Comparison of ENCODE assay signal across 11 cellular contexts in genomic region chr4:2795558-2796260, GRCh38. TPM values are rescaled to one million over a fixed set of nuclear protein-coding genes. Genes with fewer than 3 reads are reported as not detected.
A peak's percentile ranks its signal among the peaks of the same experiment; 100 is the strongest.
DNase-seq lines count a peak whose midpoint lies in the region; ATAC-seq and FAIRE-seq lines count a peak whose summit lies in the region.
"Had no signal": no experiment of that assay in that cellular context is flagged by ENCODE, and none has a peak within 500 bp of the region (broad histone marks: within the 10 kb centered on the region; RNA-seq: fewer than 3 reads in every experiment).

No MANE protein-coding gene starts in this region.

- no peak for ATAC-seq in stimulated activated naive CD8-positive, alpha-beta T cell treated with anti-CD3 and anti-CD28 coated beads, Interleukin-15, amount 100 ng/mL, for 72 hours
- ATAC-seq: stimulated activated naive B cell treated with anti-CD40 and anti-IgM and Interleukin-4, amounts not matched to agents 10 μg/mL and 1 μg/mL and 100 μg/mL, for 72 hours had no signal

- H3K4me3 Mint-ChIP-seq in stimulated activated naive CD8-positive, alpha-beta T cell treated with anti-CD3 and anti-CD28 coated beads, Interleukin-15, amount 100 ng/mL, for 72 hours: no peak overlapping the region

- H3K9me3 ChIP-seq in small intestine (ENCODE audit: control insufficient read depth, low read depth): no peaks in the 10 kb centered on the region

- no peak overlapping the region for H3K4me3 ChIP-seq in small intestine (ENCODE audit: low read depth in 1 of 2, low read length in 2 of 2)

- no peaks in the 10 kb centered on the region for H3K36me3 ChIP-seq in small intestine (ENCODE audit: control insufficient read depth in 2 of 2, insufficient read depth in 2 of 2, low read length in 2 of 2)

- H3K27ac Mint-ChIP-seq in stimulated activated naive CD8-positive, alpha-beta T cell treated with anti-CD3 and anti-CD28 coated beads, Interleukin-15, amount 100 ng/mL, for 72 hours: no peak overlapping the region
- H3K27ac Mint-ChIP-seq: stimulated activated naive B cell treated with anti-CD40 and anti-IgM and Interleukin-4, amounts not matched to agents 10 μg/mL and 1 μg/mL and 100 μg/mL, for 72 hours had no signal

- WGBS in small intestine, 3 donors: 69 to 83% (median 77%) methylated on average over 24 of the region's 24 CpGs

- DNase-seq in HT-29 (ENCODE audit: low spot score): peak; percentile 41
- peak; percentile 6 for DNase-seq in astrocyte of the hippocampus (ENCODE audit: low read depth, low spot score)
- DNase-seq in kidney tubule cell (ENCODE audit: low spot score): peak; percentile 42
- DNase-seq in small intestine: no peak
- no peak for DNase-seq in COLO668 (lab: John Stamatoyannopoulos, UW; ENCODE audit: unreplicated experiment)
- DNase-seq in DMS153 (lab: John Stamatoyannopoulos, UW): no peak
- DNase-seq in stimulated activated naive CD8-positive, alpha-beta T cell treated with anti-CD3 and anti-CD28 coated beads, Interleukin-15, amount 100 ng/mL, for 72 hours: no peak
- DNase-seq in NCI-H526 treated with DMSO at 0.1 percent for 48 hours (lab: John Stamatoyannopoulos, UW): no peak
- DNase-seq: NCI-H774; stimulated activated naive B cell treated with anti-CD40 and anti-IgM and Interleukin-4, amounts not matched to agents 10 μg/mL and 1 μg/mL and 100 μg/mL, for 72 hours; T-helper 9 cell had no signal

- H3K27me3 ChIP-seq in small intestine (ENCODE audit: control insufficient read depth in 2 of 2, insufficient read depth in 2 of 2, low read length in 2 of 2): no peaks in the 10 kb centered on the region

- no peaks in the 10 kb centered on the region for H3K27me3 Mint-ChIP-seq in stimulated activated naive CD8-positive, alpha-beta T cell treated with anti-CD3 and anti-CD28 coated beads, Interleukin-15, amount 100 ng/mL, for 72 hours
- H3K27me3 Mint-ChIP-seq: stimulated activated naive B cell treated with anti-CD40 and anti-IgM and Interleukin-4, amounts not matched to agents 10 μg/mL and 1 μg/mL and 100 μg/mL, for 72 hours had no signal

- H3K4me1 ChIP-seq in small intestine (ENCODE audit: control insufficient read depth in 2 of 2, insufficient read depth in 1 of 2, low read depth in 1 of 2, low read length in 1 of 2): peaks cover 12 to 34% of the 10 kb centered on the region in 2 donors

- H3K9me3 Mint-ChIP-seq in stimulated activated naive CD8-positive, alpha-beta T cell treated with anti-CD3 and anti-CD28 coated beads, Interleukin-15, amount 100 ng/mL, for 72 hours: no peaks in the 10 kb centered on the region
- H3K9me3 Mint-ChIP-seq: stimulated activated naive B cell treated with anti-CD40 and anti-IgM and Interleukin-4, amounts not matched to agents 10 μg/mL and 1 μg/mL and 100 μg/mL, for 72 hours had no signal

- FAIRE-seq in small intestine (lab: Jason Lieb, UNC): no peak

- peaks cover 83% of the 10 kb centered on the region for H3K4me1 Mint-ChIP-seq in stimulated activated naive CD8-positive, alpha-beta T cell treated with anti-CD3 and anti-CD28 coated beads, Interleukin-15, amount 100 ng/mL, for 72 hours

- peak overlapping the region; percentile 34 to 75 for H3K27ac ChIP-seq in small intestine (ENCODE audit: low read depth in 1 of 2, low read length in 1 of 2)

RNA-seq across cellular contexts. Expression of gene SH3BP2, which starts 2.8 kb away (rescaled TPM):
- 122 and 166 TPM in 2 replicates for total RNA-seq in HT-29 (2014; rRNA removed; shearing (Covaris generic))
- 10 to 100 TPM in 2 of 3 donors, 1 to 10 TPM in 1; 8.9 to 33.7 (median 13.4) TPM for polyA plus RNA-seq in small intestine

RNA-seq across cellular contexts. Expression of gene TNIP2, which starts 39.6 kb away (rescaled TPM):
- total RNA-seq in HT-29 (2014; rRNA removed; shearing (Covaris generic)): 99.9 and 119 TPM in 2 replicates
- 100 to 1,000 TPM in 1 of 3 donors, 10 to 100 TPM in 2; 50.8 to 109 (median 69.7) TPM for polyA plus RNA-seq in small intestine

RNA-seq across cellular contexts. Expression of gene ADD1, which starts 47.9 kb away (rescaled TPM):
- 125 and 167 TPM in 2 replicates for total RNA-seq in HT-29 (2014; rRNA removed; shearing (Covaris generic))
- polyA plus RNA-seq in small intestine: 100 to 1,000 TPM; 158 to 262 (median 180) TPM

Comparison
In these comparisons a context has a peak if more than half of its experiments do, and no peak if none do; other contexts are left out.
1. DNase-seq: peak in HT-29 (single experiment), astrocyte of the hippocampus (single experiment) and kidney tubule cell (single experiment); none in small intestine (single experiment), COLO668 (single experiment), DMS153 (single experiment), stimulated activated naive CD8-positive, alpha-beta T cell treated with anti-CD3 and anti-CD28 coated beads, Interleukin-15, amount 100 ng/mL, for 72 hours (0 of 2) and NCI-H526 treated with DMSO at 0.1 percent for 48 hours (single experiment).